1 cellular context compared by ENCODE assay signal in genomic region chr20:63706852-63707557, GRCh38.
TF ChIP-seq lines count a peak whose summit lies in the region.

No MANE protein-coding gene starts in this region.

TF ChIP-seq in HepG2, 621 proteins besides CTCF, POLR2A, EP300 and RAD21 (continued from another document and continues in another):
- TF ChIP-seq ARID5B (CRISPR knock-in tag; IDR thresholded peaks at IDR 0.05) (peak; percentile 50), RELA (CRISPR knock-in tag; IDR thresholded peaks at IDR 0.05) (0 out of 2 replicates have a peak, but pooled peaks have one; percentile 13), KLF12 (CRISPR knock-in tag; IDR thresholded peaks at IDR 0.05; ENCODE audit: borderline replicate concordance) (peak; percentile 89; the same call in 1 of the 2 replicates), ZNF225 (CRISPR knock-in tag; IDR thresholded peaks at IDR 0.05) (no peak), SMYD3 (CRISPR knock-in tag; IDR thresholded peaks at IDR 0.05) (no peak), CCAR2 (optimal IDR thresholded peaks at IDR 0.05; ENCODE audit: low read depth, low read length) (no peak), ELF3 (CRISPR knock-in tag; IDR thresholded peaks at IDR 0.05) (peak; percentile 72; the same call in 1 of the 2 replicates), HINFP (CRISPR knock-in tag; IDR thresholded peaks at IDR 0.05; ENCODE audit: low read depth) (peak; percentile 84), SATB2 (CRISPR knock-in tag; IDR thresholded peaks at IDR 0.05) (no peak), ZNF614 (CRISPR knock-in tag; IDR thresholded peaks at IDR 0.05; ENCODE audit: borderline replicate concordance) (peak; percentile 81; the same call in 1 of the 2 replicates), NFRKB (IDR thresholded peaks at IDR 0.05) (no peak), ZNF784 (CRISPR knock-in tag; IDR thresholded peaks at IDR 0.05; ENCODE audit: borderline replicate concordance) (peak; percentile 5; the same call in 1 of the 2 replicates), HOXA9 (CRISPR knock-in tag; IDR thresholded peaks at IDR 0.05; ENCODE audit: borderline replicate concordance) (no peak), ZNF713 (CRISPR knock-in tag; IDR thresholded peaks at IDR 0.05) (no peak), ZMYM3 (CRISPR knock-in tag; IDR thresholded peaks at IDR 0.05) (no peak), MBD4 (IDR thresholded peaks at IDR 0.05; ENCODE audit: borderline replicate concordance, low read length) (no peak), SAFB2 (CRISPR knock-in tag; IDR thresholded peaks at IDR 0.05; ENCODE audit: borderline replicate concordance, low read depth) (peak; percentile 79; the same call in 1 of the 2 replicates), AHR (CRISPR knock-in tag; IDR thresholded peaks at IDR 0.05) (no peak), HDAC2 (CRISPR knock-in tag; IDR thresholded peaks at IDR 0.05) (0 out of 2 replicates have a peak, but pooled peaks have one; percentile 43), HMG20A (CRISPR knock-in tag; IDR thresholded peaks at IDR 0.05; ENCODE audit: borderline replicate concordance) (no peak), ZNF280B (CRISPR knock-in tag; IDR thresholded peaks at IDR 0.05; ENCODE audit: borderline replicate concordance) (no peak), PRMT3 (CRISPR knock-in tag; IDR thresholded peaks at IDR 0.05; ENCODE audit: borderline replicate concordance, low read depth) (no peak), NAIF1 (CRISPR knock-in tag; IDR thresholded peaks at IDR 0.05; ENCODE audit: borderline replicate concordance) (peak; percentile 37; the same call in 1 of the 2 replicates), ZBTB14 (CRISPR knock-in tag; IDR thresholded peaks at IDR 0.05) (no peak), KLF16 (CRISPR knock-in tag; IDR thresholded peaks at IDR 0.05) (peak; percentile 25 to 78; a peak in 2 of 4 replicates), ZNF570 (CRISPR knock-in tag; IDR thresholded peaks at IDR 0.05; ENCODE audit: borderline replicate concordance) (no peak), JUN (CRISPR knock-in tag; IDR thresholded peaks at IDR 0.05) (no peak), RNF2 (conservative IDR thresholded peaks at IDR 0.05; ENCODE audit: low read depth) (peak; percentile 43; the same call in 1 of the 2 replicates), ATF7-NPFF (CRISPR knock-in tag; IDR thresholded peaks at IDR 0.05; ENCODE audit: low read depth) (no peak), LBX2 (CRISPR knock-in tag; IDR thresholded peaks at IDR 0.05; ENCODE audit: borderline replicate concordance) (no peak), NR2F1 (CRISPR knock-in tag; IDR thresholded peaks at IDR 0.05) (no peak; a peak in 2 of 4 replicates), ZNF644 (CRISPR knock-in tag; IDR thresholded peaks at IDR 0.05; ENCODE audit: low read depth) (no peak), HNRNPLL (IDR thresholded peaks at IDR 0.05; ENCODE audit: low read depth, low read length, poor library complexity, severe bottlenecking) (peak; percentile 40), IRX3 (CRISPR knock-in tag; IDR thresholded peaks at IDR 0.05; ENCODE audit: borderline replicate concordance, low read depth) (no peak), ZFP41 (CRISPR knock-in tag; IDR thresholded peaks at IDR 0.05; ENCODE audit: borderline replicate concordance) (peak; percentile 15; the same call in 1 of the 2 replicates), HOXD1 (CRISPR knock-in tag; IDR thresholded peaks at IDR 0.05) (no peak; the same call in none of the 2 replicates), ZNF33A (CRISPR knock-in tag; IDR thresholded peaks at IDR 0.05; ENCODE audit: borderline replicate concordance) (no peak), ZNF660 (CRISPR knock-in tag; IDR thresholded peaks at IDR 0.05; ENCODE audit: borderline replicate concordance, low read depth) (no peak), ZNF747 (CRISPR knock-in tag; IDR thresholded peaks at IDR 0.05; ENCODE audit: borderline replicate concordance) (no peak), CHD2 (IDR thresholded peaks at IDR 0.05; ENCODE audit: low read depth, low read length) (0 out of 2 replicates have a peak, but pooled peaks have one; percentile 24), NFKB2 (CRISPR knock-in tag; IDR thresholded peaks at IDR 0.05; ENCODE audit: borderline replicate concordance) (peak; percentile 11; the same call in 1 of the 2 replicates), ZNF451 (CRISPR knock-in tag; IDR thresholded peaks at IDR 0.05) (no peak), ZNF3 (CRISPR knock-in tag; IDR thresholded peaks at IDR 0.05) (0 out of 2 replicates have a peak, but pooled peaks have one; percentile 55), PTBP1 (IDR thresholded peaks at IDR 0.05; ENCODE audit: low read depth, low read length, poor library complexity, severe bottlenecking) (no peak), CAMTA2 (CRISPR knock-in tag; IDR thresholded peaks at IDR 0.05; ENCODE audit: borderline replicate concordance) (peak; percentile 63; the same call in 1 of the 2 replicates), RFX1 (IDR thresholded peaks at IDR 0.05) (no peak), SIX1 (CRISPR knock-in tag; IDR thresholded peaks at IDR 0.05; ENCODE audit: borderline replicate concordance) (no peak), ZNF546 (CRISPR knock-in tag; conservative IDR thresholded peaks at IDR 0.05) (no peak), PATZ1 (CRISPR knock-in tag; IDR thresholded peaks at IDR 0.05) (peak; percentile 70)
- TF ChIP-seq, protein P1, sequence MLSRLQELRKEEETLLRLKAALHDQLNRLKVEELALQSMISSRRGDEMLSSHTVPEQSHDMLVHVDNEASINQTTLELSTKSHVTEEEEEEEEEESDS (CRISPR knock-in tag; IDR thresholded peaks at IDR 0.05; ENCODE audit: borderline replicate concordance), result no peak
- TF ChIP-seq, protein P2, sequence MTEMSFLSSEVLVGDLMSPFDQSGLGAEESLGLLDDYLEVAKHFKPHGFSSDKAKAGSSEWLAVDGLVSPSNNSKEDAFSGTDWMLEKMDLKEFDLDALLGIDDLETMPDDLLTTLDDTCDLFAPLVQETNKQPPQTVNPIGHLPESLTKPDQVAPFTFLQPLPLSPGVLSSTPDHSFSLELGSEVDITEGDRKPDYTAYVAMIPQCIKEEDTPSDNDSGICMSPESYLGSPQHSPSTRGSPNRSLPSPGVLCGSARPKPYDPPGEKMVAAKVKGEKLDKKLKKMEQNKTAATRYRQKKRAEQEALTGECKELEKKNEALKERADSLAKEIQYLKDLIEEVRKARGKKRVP (CRISPR knock-in tag; IDR thresholded peaks at IDR 0.05), result no peak
- TF ChIP-seq, protein P3, sequence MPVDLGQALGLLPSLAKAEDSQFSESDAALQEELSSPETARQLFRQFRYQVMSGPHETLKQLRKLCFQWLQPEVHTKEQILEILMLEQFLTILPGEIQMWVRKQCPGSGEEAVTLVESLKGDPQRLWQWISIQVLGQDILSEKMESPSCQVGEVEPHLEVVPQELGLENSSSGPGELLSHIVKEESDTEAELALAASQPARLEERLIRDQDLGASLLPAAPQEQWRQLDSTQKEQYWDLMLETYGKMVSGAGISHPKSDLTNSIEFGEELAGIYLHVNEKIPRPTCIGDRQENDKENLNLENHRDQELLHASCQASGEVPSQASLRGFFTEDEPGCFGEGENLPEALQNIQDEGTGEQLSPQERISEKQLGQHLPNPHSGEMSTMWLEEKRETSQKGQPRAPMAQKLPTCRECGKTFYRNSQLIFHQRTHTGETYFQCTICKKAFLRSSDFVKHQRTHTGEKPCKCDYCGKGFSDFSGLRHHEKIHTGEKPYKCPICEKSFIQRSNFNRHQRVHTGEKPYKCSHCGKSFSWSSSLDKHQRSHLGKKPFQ (CRISPR knock-in tag; IDR thresholded peaks at IDR 0.05; ENCODE audit: insufficient replicate concordance), result no peak
- TF ChIP-seq, protein P4, sequence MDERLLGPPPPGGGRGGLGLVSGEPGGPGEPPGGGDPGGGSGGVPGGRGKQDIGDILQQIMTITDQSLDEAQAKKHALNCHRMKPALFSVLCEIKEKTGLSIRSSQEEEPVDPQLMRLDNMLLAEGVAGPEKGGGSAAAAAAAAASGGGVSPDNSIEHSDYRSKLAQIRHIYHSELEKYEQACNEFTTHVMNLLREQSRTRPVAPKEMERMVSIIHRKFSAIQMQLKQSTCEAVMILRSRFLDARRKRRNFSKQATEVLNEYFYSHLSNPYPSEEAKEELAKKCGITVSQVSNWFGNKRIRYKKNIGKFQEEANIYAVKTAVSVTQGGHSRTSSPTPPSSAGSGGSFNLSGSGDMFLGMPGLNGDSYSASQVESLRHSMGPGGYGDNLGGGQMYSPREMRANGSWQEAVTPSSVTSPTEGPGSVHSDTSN (CRISPR knock-in tag; IDR thresholded peaks at IDR 0.05), result peak; percentile 40; the same call in 1 of the 2 replicates
